Comparison of ENCODE assay signal across 12 cellular contexts in the genomic region with DNA sequence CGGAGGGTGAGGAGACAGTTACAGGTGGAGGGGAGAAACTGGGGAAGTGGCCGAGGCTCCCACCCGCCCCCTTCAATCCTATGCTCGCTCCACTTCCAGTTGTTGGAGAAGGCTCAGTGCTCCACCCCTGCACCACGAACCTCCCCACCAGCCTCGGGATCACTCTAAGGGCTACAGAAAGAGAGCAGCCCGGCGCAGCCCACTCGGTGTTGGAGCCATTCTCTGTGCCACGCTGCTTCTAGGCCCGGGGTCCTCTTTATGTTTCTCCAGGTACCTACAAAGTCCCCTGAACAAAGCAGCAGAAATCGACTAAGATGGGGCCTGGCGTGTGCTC. TPM values are rescaled to one million over a fixed set of nuclear protein-coding genes. Genes with fewer than 3 reads are reported as not detected.
DNase-seq lines count a peak whose midpoint lies in the region; ATAC-seq and TF ChIP-seq lines count a peak whose summit lies in the region.
"Had no signal": no experiment of that assay in that cellular context is flagged by ENCODE, and none has a peak within 500 bp of the region (broad histone marks: within the 10 kb centered on the region; RNA-seq: fewer than 3 reads in every experiment).

No MANE protein-coding gene starts in this region.

- H3K36me3 ChIP-seq in left ventricle myocardium inferior, result no peaks in the 10 kb centered on the region
- H3K36me3 ChIP-seq in prostate gland, result no peaks in the 10 kb centered on the region
- no peaks in the 10 kb centered on the region for H3K36me3 ChIP-seq in H7 (replicated peaks; ENCODE audit: control insufficient read depth, insufficient read depth, low read length)

- peaks cover 90% of the 10 kb centered on the region for H3K4me1 ChIP-seq in left ventricle myocardium inferior
- peaks cover 5% of the 10 kb centered on the region for H3K4me1 ChIP-seq in prostate gland (replicated peaks)

- CTCF ChIA-PET in AG04450 (lab: Charles Lee), result no interaction called here

- intact Hi-C loops in left ventricle myocardium inferior (cut with micrococcal nuclease), result no loop called here
- intact Hi-C loops in prostate gland (cut with DNase I), result no loop called here

- ATAC-seq in GM18505 (IDR thresholded peaks at IDR 0.05; ENCODE audit: unreplicated experiment) (no peak), GM19452 (IDR thresholded peaks at IDR 0.05; ENCODE audit: unreplicated experiment) (no peak)
- ATAC-seq: effector memory CD8-positive, alpha-beta T cell had no signal

- no peaks in the 10 kb centered on the region for H3K27me3 ChIP-seq in AG04450 (ENCODE audit: control insufficient read depth, insufficient read depth, low read length)
- H3K27me3 ChIP-seq in left ventricle myocardium inferior (ENCODE audit: low read depth), result no peaks in the 10 kb centered on the region
- H3K27me3 ChIP-seq in prostate gland (replicated peaks; ENCODE audit: insufficient read depth), result no peaks in the 10 kb centered on the region
- no peaks in the 10 kb centered on the region for H3K27me3 ChIP-seq in H7 (ENCODE audit: control insufficient read depth, insufficient read depth, low read length)

- H3K4me3 ChIP-seq in AG04450 (ENCODE audit: low read depth, low read length), result peak overlapping the region; percentile 29; the same call in 1 of the 2 replicates
- H3K4me3 ChIP-seq in left ventricle myocardium inferior, result peak overlapping the region; percentile 69
- no peak overlapping the region for H3K4me3 ChIP-seq in prostate gland
- H3K4me3 ChIP-seq in H7 (ENCODE audit: insufficient read depth, low read depth, low read length), result no peak overlapping the region

- TF ChIP-seq POLR2A in prostate gland (IDR thresholded peaks at IDR 0.05) (no peak), GM18505 (IDR thresholded peaks at IDR 0.05; ENCODE audit: borderline replicate concordance, extremely low read depth, insufficient read depth, insufficient read length) (no peak)

- 51% methylated on average over 13 of the region's 13 CpGs for WGBS in prostate gland

- TF ChIP-seq CTCF in AG04450 (IDR thresholded peaks at IDR 0.05; ENCODE audit: low read depth, low read length), result no peak
- no peak for TF ChIP-seq CTCF in left ventricle myocardium inferior (IDR thresholded peaks at IDR 0.05; ENCODE audit: borderline replicate concordance)
- TF ChIP-seq CTCF in prostate gland (IDR thresholded peaks at IDR 0.05), result no peak

- POLR2A ChIA-PET in AG04450 (lab: Yijun Ruan, JAX), result interaction anchor here (1.1 to 1.7 kb wide), 3 partner anchors 10 to 12 kb away, joined by 3 to 10 read pairs (median 7); partner anchors contain the start of gene PDGFRB

- DNase-seq in AG04450 (ENCODE audit: low read depth, low spot score), result no peak
- peak; percentile 31 for DNase-seq in astrocyte of the hippocampus (ENCODE audit: low read depth, low spot score)
- DNase-seq in left ventricle myocardium inferior, result no peak
- no peak for DNase-seq in prostate gland (ENCODE audit: low spot score)
- no peak for DNase-seq in medulla oblongata (ENCODE audit: extremely low spot score)
- DNase-seq in H7, result no peak
- DNase-seq: effector memory CD8-positive, alpha-beta T cell; NCI-H524; T-helper 2 cell had no signal

- H3K9me3 ChIP-seq in AG04450 (ENCODE audit: control insufficient read depth, insufficient read depth, low read length) (no peaks in the 10 kb centered on the region; the same call in 1 of the 2 replicates), left ventricle myocardium inferior (replicated peaks) (no peaks in the 10 kb centered on the region), prostate gland (no peaks in the 10 kb centered on the region)

- peak overlapping the region; percentile 100 for H3K27ac ChIP-seq in AG04450 (ENCODE audit: low read depth, low read length)
- H3K27ac ChIP-seq in left ventricle myocardium inferior (replicated peaks), result peak overlapping the region; percentile 89
- peak overlapping the region; percentile 70 to 71 for H3K27ac ChIP-seq in prostate gland

RNA-seq across cellular contexts. Expression of gene PDGFRB, which starts 12.0 kb away (rescaled TPM):
- polyA plus RNA-seq in AG04450 (2011; rRNA removed), result 118 and 149 TPM in 2 replicates
- 317 and 389 TPM in 2 replicates for polyA minus RNA-seq in AG04450 (2011; rRNA and poly(A)+ RNA removed)
- total RNA-seq in left ventricle myocardium inferior, result 39.7 TPM
- total RNA-seq in prostate gland, result 100 to 1,000 TPM in 1 of 2 donors, 10 to 100 TPM in 1; 14.5 to 161 TPM
- 0.48 and 3.2 TPM in 2 replicates for total RNA-seq in H7 (2014; rRNA removed; shearing (Covaris generic))

RNA-seq across cellular contexts. Expression of gene CDX1, which starts 22.9 kb away (rescaled TPM):
- 0.30 and 0.41 TPM in 2 replicates for polyA plus RNA-seq in AG04450 (2011; rRNA removed)
- polyA minus RNA-seq in AG04450 (2011; rRNA and poly(A)+ RNA removed), result 0.26 TPM in 1 of 2 replicates, not detected in the other
- not detected for total RNA-seq in left ventricle myocardium inferior
- 1 to 10 TPM in 1 of 2 donors, not detected in 1; 3.2 TPM for total RNA-seq in prostate gland
- 0.62 TPM in 1 of 2 replicates, not detected in the other for total RNA-seq in H7 (2014; rRNA removed; shearing (Covaris generic))

RNA-seq across cellular contexts. Expression of gene SLC6A7, which starts 46.2 kb away (rescaled TPM):
- not detected in 2 replicates for polyA plus RNA-seq in AG04450 (2011; rRNA removed)
- polyA minus RNA-seq in AG04450 (2011; rRNA and poly(A)+ RNA removed), result 0.09 and 0.18 TPM in 2 replicates
- not detected for total RNA-seq in left ventricle myocardium inferior
- not detected for total RNA-seq in prostate gland
- total RNA-seq in H7 (2014; rRNA removed; shearing (Covaris generic)), result not detected in 2 replicates
- total RNA-seq: kidney epithelial cell had no signal

RNA-seq across cellular contexts. Expression of gene CSF1R, which starts 57.3 kb away (rescaled TPM):
- 0.09 and 0.12 TPM in 2 replicates for polyA plus RNA-seq in AG04450 (2011; rRNA removed)
- 0.69 TPM in 1 of 2 replicates, not detected in the other for polyA minus RNA-seq in AG04450 (2011; rRNA and poly(A)+ RNA removed)
- total RNA-seq in left ventricle myocardium inferior (15.5 TPM), prostate gland (10 to 100 TPM; 11.0 to 36.4 TPM)
- not detected in 2 replicates for total RNA-seq in H7 (2014; rRNA removed; shearing (Covaris generic))

Comparison
In these comparisons a context has a peak if more than half of its experiments do, and no peak if none do; other contexts are left out.
1. H3K4me3 ChIP-seq: peak in AG04450 (single experiment) and left ventricle myocardium inferior (single experiment); none in prostate gland (0 of 2) and H7 (single experiment).
2. Peak in every context shown above with its lines, with median percentiles within 50 percentile points of each other: H3K27ac ChIP-seq.